In genomic region chr21:41763996-41764395, GRCh38 we compare ENCODE assay signal across 1 cellular context.
TF ChIP-seq lines count a peak whose summit lies in the region.

No MANE protein-coding gene starts in this region.

TF ChIP-seq in H1, 55 proteins besides CTCF, POLR2A, EP300 and RAD21:
- TF ChIP-seq KDM5A (IDR thresholded peaks at IDR 0.05; ENCODE audit: low read length) (no peak), RBBP5 (IDR thresholded peaks at IDR 0.05; ENCODE audit: borderline replicate concordance, low read depth, low read length) (no peak), SIN3A (conservative IDR thresholded peaks at IDR 0.05 in 1 of 2, IDR thresholded peaks at IDR 0.05 in 1 of 2; ENCODE audit: low read depth in 1 of 2, low read length in 2 of 2) (no peak), JUN (IDR thresholded peaks at IDR 0.05; ENCODE audit: low read depth, low read length) (no peak), PHF8 (conservative IDR thresholded peaks at IDR 0.05; ENCODE audit: low read depth, low read length) (no peak), HDAC6 (IDR thresholded peaks at IDR 0.05; ENCODE audit: low read depth, low read length) (no peak), HDAC2 (IDR thresholded peaks at IDR 0.05; ENCODE audit: borderline replicate concordance in 1 of 2, low read depth in 2 of 2, low read length in 2 of 2) (no peak), TEAD4 (IDR thresholded peaks at IDR 0.05; ENCODE audit: low read depth, low read length) (no peak), TBP (IDR thresholded peaks at IDR 0.05; ENCODE audit: low read depth, low read length) (no peak), ATF3 (IDR thresholded peaks at IDR 0.05; ENCODE audit: insufficient read depth, low read depth, low read length) (no peak), RNF2 (IDR thresholded peaks at IDR 0.05; ENCODE audit: borderline replicate concordance, low read depth, low read length, missing control alignments, poor library complexity, severe bottlenecking) (no peak)
